Comparison of ENCODE assay signal across 18 cellular contexts in the genomic region with DNA sequence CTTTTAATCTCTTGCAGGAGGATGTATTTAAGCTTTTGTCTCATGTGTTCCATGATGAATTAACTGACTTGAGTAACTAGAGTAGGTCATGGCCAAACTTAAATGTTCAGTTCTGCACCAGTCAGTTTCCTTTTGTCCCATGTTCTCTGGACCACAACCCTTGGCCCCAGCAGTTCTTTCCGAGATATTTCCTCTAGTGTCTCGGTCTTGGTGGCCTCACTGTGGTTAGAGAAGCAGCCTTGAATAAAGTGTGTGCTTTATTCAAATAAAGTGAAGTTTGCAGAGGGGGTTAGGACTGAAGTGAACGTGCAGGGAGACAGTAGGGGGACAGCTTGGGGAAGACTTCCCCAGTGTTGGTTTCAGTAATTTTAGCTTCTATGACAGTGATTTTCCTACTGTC. TPM values are rescaled to one million over a fixed set of nuclear protein-coding genes. Genes with fewer than 3 reads are reported as not detected.
DNase-seq lines count a peak whose midpoint lies in the region; ATAC-seq and TF ChIP-seq lines count a peak whose summit lies in the region.
"Had no signal": no experiment of that assay in that cellular context is flagged by ENCODE, and none has a peak within 500 bp of the region (broad histone marks: within the 10 kb centered on the region; RNA-seq: fewer than 3 reads in every experiment).

No MANE protein-coding gene starts in this region.

- TF ChIP-seq CTCF in progenitor cell of endocrine pancreas (IDR thresholded peaks at IDR 0.05; ENCODE audit: unreplicated experiment), result no peak

- H2AFZ ChIP-seq in Karpas-422 (ENCODE audit: low read length), result no peak overlapping the region

- H3K9me3 ChIP-seq in Karpas-422 (ENCODE audit: low read length), result no peaks in the 10 kb centered on the region
- H3K9me3 ChIP-seq: heart left ventricle, neutrophil, testis had no signal

- peak overlapping the region; percentile 58 for H3K9ac ChIP-seq in Karpas-422 (ENCODE audit: low read length)

- peaks cover 17% of the 10 kb centered on the region; the same call in 1 of the 2 replicates for H3K36me3 ChIP-seq in Karpas-422 (ENCODE audit: insufficient read depth, low read length)

- H3K4me3 Mint-ChIP-seq in activated naive CD8-positive, alpha-beta T cell treated with anti-CD3 and anti-CD28 coated beads, Interleukin-2, amount 50 U/mL, for 24 hours, result peak overlapping the region; percentile 73
- no peak overlapping the region for H3K4me3 Mint-ChIP-seq in natural killer cell treated with Interleukin-12 subunit alpha and Interleukin-12 subunit beta and Interleukin-15 and Interleukin-18, amount 100 ng/mL, for 72 hours
- H3K4me3 Mint-ChIP-seq in progenitor cell of endocrine pancreas (ENCODE audit: low read depth), result no peak overlapping the region

- H4K20me1 ChIP-seq in Karpas-422 (ENCODE audit: insufficient read depth, low read depth, low read length), result no peaks in the 10 kb centered on the region

- H3K4me1 ChIP-seq in Karpas-422 (ENCODE audit: low read length), result peaks cover 46% of the 10 kb centered on the region
- H3K4me1 ChIP-seq: testis had no signal

- H3K36me3 Mint-ChIP-seq in activated naive CD8-positive, alpha-beta T cell treated with anti-CD3 and anti-CD28 coated beads, Interleukin-2, amount 50 U/mL, for 24 hours (ENCODE audit: low read depth), result peaks cover 41% of the 10 kb centered on the region
- no peaks in the 10 kb centered on the region for H3K36me3 Mint-ChIP-seq in natural killer cell treated with Interleukin-12 subunit alpha and Interleukin-12 subunit beta and Interleukin-15 and Interleukin-18, amount 100 ng/mL, for 72 hours
- H3K36me3 Mint-ChIP-seq in progenitor cell of endocrine pancreas (ENCODE audit: insufficient read depth), result peaks cover 4% of the 10 kb centered on the region

- ATAC-seq in activated naive CD8-positive, alpha-beta T cell treated with anti-CD3 and anti-CD28 coated beads, Interleukin-2, amount 50 U/mL, for 24 hours, result peak; percentile 86
- no peak for ATAC-seq in HG03520 (IDR thresholded peaks at IDR 0.05; ENCODE audit: unreplicated experiment)
- no peak for ATAC-seq in natural killer cell treated with Interleukin-12 subunit alpha and Interleukin-12 subunit beta and Interleukin-15 and Interleukin-18, amount 100 ng/mL, for 72 hours
- ATAC-seq in HG03469 (IDR thresholded peaks at IDR 0.05; ENCODE audit: unreplicated experiment), result no peak
- ATAC-seq: esophagus mucosa, heart left ventricle had no signal

- peak overlapping the region; percentile 66 for H3K4me2 ChIP-seq in Karpas-422 (ENCODE audit: low read depth, low read length, poor library complexity, severe bottlenecking)

- no peaks in the 10 kb centered on the region for H3K9me2 ChIP-seq in Karpas-422 (replicated peaks; ENCODE audit: insufficient read depth, low read length)

- no peaks in the 10 kb centered on the region for H3K27me3 ChIP-seq in Karpas-422 (ENCODE audit: low read length)
- H3K27me3 ChIP-seq: heart left ventricle, neutrophil, testis had no signal

- no peaks in the 10 kb centered on the region for H3K27me3 Mint-ChIP-seq in activated naive CD8-positive, alpha-beta T cell treated with anti-CD3 and anti-CD28 coated beads, Interleukin-2, amount 50 U/mL, for 24 hours
- H3K27me3 Mint-ChIP-seq in natural killer cell treated with Interleukin-12 subunit alpha and Interleukin-12 subunit beta and Interleukin-15 and Interleukin-18, amount 100 ng/mL, for 72 hours, result no peaks in the 10 kb centered on the region
- H3K27me3 Mint-ChIP-seq in progenitor cell of endocrine pancreas, result no peaks in the 10 kb centered on the region

- peak overlapping the region; percentile 40 for H3K4me3 ChIP-seq in Karpas-422 (ENCODE audit: low read length)
- H3K4me3 ChIP-seq: heart left ventricle, testis had no signal

- H3K27ac ChIP-seq in Karpas-422 (ENCODE audit: low read length), result peak overlapping the region; percentile 87
- H3K27ac ChIP-seq: heart left ventricle, neutrophil, testis had no signal

- peaks cover 56% of the 10 kb centered on the region for H3K79me2 ChIP-seq in Karpas-422 (ENCODE audit: low read length)

- peak; percentile 22 to 35 for DNase-seq in stimulated activated CD4-positive, alpha-beta T cell treated with anti-CD3 and anti-CD28 coated beads, Interleukin-15, amount 100 ng/mL, for 48 hours (ENCODE audit: low read depth in 2 of 2)
- no peak for DNase-seq in stimulated activated CD4-positive, alpha-beta T cell treated with anti-CD3 and anti-CD28 coated beads, Interleukin-4, amount 100 ng/mL, for 1 hour
- DNase-seq in Karpas-422 (peak; percentile 64), progenitor cell of endocrine pancreas (ENCODE audit: low spot score, unreplicated experiment) (no peak)
- DNase-seq in activated naive CD8-positive, alpha-beta T cell treated with anti-CD3 and anti-CD28 coated beads, Interleukin-2, amount 50 U/mL, for 24 hours, result peak; percentile 55
- no peak for DNase-seq in natural killer cell treated with Interleukin-12 subunit alpha and Interleukin-12 subunit beta and Interleukin-15 and Interleukin-18, amount 100 ng/mL, for 72 hours (ENCODE audit: low spot score)
- DNase-seq: DMS 273 treated with DMSO at 0.1 percent for 48 hours, heart left ventricle, kidney, MM.1S, NCI-H2081 treated with DMSO at 0.1 percent for 48 hours, NCI-H774, T-helper 9 cell, testis had no signal

- no peaks in the 10 kb centered on the region for H3K9me3 Mint-ChIP-seq in activated naive CD8-positive, alpha-beta T cell treated with anti-CD3 and anti-CD28 coated beads, Interleukin-2, amount 50 U/mL, for 24 hours
- no peaks in the 10 kb centered on the region for H3K9me3 Mint-ChIP-seq in natural killer cell treated with Interleukin-12 subunit alpha and Interleukin-12 subunit beta and Interleukin-15 and Interleukin-18, amount 100 ng/mL, for 72 hours
- no peaks in the 10 kb centered on the region for H3K9me3 Mint-ChIP-seq in progenitor cell of endocrine pancreas (ENCODE audit: low read depth)

- H3K27ac Mint-ChIP-seq in activated naive CD8-positive, alpha-beta T cell treated with anti-CD3 and anti-CD28 coated beads, Interleukin-2, amount 50 U/mL, for 24 hours, result peak overlapping the region; percentile 99
- peak overlapping the region in 1 of 2 donors; percentile 57 for H3K27ac Mint-ChIP-seq in natural killer cell treated with Interleukin-12 subunit alpha and Interleukin-12 subunit beta and Interleukin-15 and Interleukin-18, amount 100 ng/mL, for 72 hours
- no peak overlapping the region for H3K27ac Mint-ChIP-seq in progenitor cell of endocrine pancreas

- H3K4me1 Mint-ChIP-seq in activated naive CD8-positive, alpha-beta T cell treated with anti-CD3 and anti-CD28 coated beads, Interleukin-2, amount 50 U/mL, for 24 hours, result peaks cover 65% of the 10 kb centered on the region
- H3K4me1 Mint-ChIP-seq in natural killer cell treated with Interleukin-12 subunit alpha and Interleukin-12 subunit beta and Interleukin-15 and Interleukin-18, amount 100 ng/mL, for 72 hours (ENCODE audit: low read depth in 2 of 2), result peaks cover 18 to 24% of the 10 kb centered on the region in 2 donors
- no peaks in the 10 kb centered on the region for H3K4me1 Mint-ChIP-seq in progenitor cell of endocrine pancreas (ENCODE audit: low read depth)

RNA-seq across cellular contexts. Expression of gene ZNF212, which starts 9.3 kb away (rescaled TPM):
- total RNA-seq in Karpas-422 (2014; rRNA removed; shearing (Covaris generic); ENCODE audit: low replicate concordance), result 3.5 and 14.6 TPM in 2 replicates
- 10 to 100 TPM; 11.5 to 19.9 TPM for total RNA-seq in natural killer cell treated with Interleukin-12 subunit alpha and Interleukin-12 subunit beta and Interleukin-15 and Interleukin-18, amount 100 ng/mL, for 72 hours
- 19.4 and 19.5 TPM in 2 replicates for total RNA-seq in progenitor cell of endocrine pancreas

RNA-seq across cellular contexts. Expression of gene ZNF783, which starts 13.2 kb away (rescaled TPM):
- 24.3 and 50.0 TPM in 2 replicates for total RNA-seq in Karpas-422 (2014; rRNA removed; shearing (Covaris generic); ENCODE audit: low replicate concordance)
- 10 to 100 TPM; 14.0 to 27.9 TPM for total RNA-seq in natural killer cell treated with Interleukin-12 subunit alpha and Interleukin-12 subunit beta and Interleukin-15 and Interleukin-18, amount 100 ng/mL, for 72 hours
- 17.5 and 18.5 TPM in 2 replicates for total RNA-seq in progenitor cell of endocrine pancreas

RNA-seq across cellular contexts. Expression of gene ZNF282, which starts 53.4 kb away (rescaled TPM):
- total RNA-seq in Karpas-422 (2014; rRNA removed; shearing (Covaris generic); ENCODE audit: low replicate concordance), result 20.7 and 20.8 TPM in 2 replicates
- 10 to 100 TPM; 37.4 to 46.7 TPM for total RNA-seq in natural killer cell treated with Interleukin-12 subunit alpha and Interleukin-12 subunit beta and Interleukin-15 and Interleukin-18, amount 100 ng/mL, for 72 hours
- total RNA-seq in progenitor cell of endocrine pancreas, result 47.0 and 53.5 TPM in 2 replicates

Comparison
In these comparisons a context has a peak if more than half of its experiments do, and no peak if none do; other contexts are left out.
1. DNase-seq: peak in stimulated activated CD4-positive, alpha-beta T cell treated with anti-CD3 and anti-CD28 coated beads, Interleukin-15, amount 100 ng/mL, for 48 hours (2 of 2), Karpas-422 (single experiment) and activated naive CD8-positive, alpha-beta T cell treated with anti-CD3 and anti-CD28 coated beads, Interleukin-2, amount 50 U/mL, for 24 hours (single experiment); none in stimulated activated CD4-positive, alpha-beta T cell treated with anti-CD3 and anti-CD28 coated beads, Interleukin-4, amount 100 ng/mL, for 1 hour (single experiment), natural killer cell treated with Interleukin-12 subunit alpha and Interleukin-12 subunit beta and Interleukin-15 and Interleukin-18, amount 100 ng/mL, for 72 hours (single experiment) and progenitor cell of endocrine pancreas (single experiment).